Comparison of ENCODE assay signal across 8 cellular contexts in the genomic region with DNA sequence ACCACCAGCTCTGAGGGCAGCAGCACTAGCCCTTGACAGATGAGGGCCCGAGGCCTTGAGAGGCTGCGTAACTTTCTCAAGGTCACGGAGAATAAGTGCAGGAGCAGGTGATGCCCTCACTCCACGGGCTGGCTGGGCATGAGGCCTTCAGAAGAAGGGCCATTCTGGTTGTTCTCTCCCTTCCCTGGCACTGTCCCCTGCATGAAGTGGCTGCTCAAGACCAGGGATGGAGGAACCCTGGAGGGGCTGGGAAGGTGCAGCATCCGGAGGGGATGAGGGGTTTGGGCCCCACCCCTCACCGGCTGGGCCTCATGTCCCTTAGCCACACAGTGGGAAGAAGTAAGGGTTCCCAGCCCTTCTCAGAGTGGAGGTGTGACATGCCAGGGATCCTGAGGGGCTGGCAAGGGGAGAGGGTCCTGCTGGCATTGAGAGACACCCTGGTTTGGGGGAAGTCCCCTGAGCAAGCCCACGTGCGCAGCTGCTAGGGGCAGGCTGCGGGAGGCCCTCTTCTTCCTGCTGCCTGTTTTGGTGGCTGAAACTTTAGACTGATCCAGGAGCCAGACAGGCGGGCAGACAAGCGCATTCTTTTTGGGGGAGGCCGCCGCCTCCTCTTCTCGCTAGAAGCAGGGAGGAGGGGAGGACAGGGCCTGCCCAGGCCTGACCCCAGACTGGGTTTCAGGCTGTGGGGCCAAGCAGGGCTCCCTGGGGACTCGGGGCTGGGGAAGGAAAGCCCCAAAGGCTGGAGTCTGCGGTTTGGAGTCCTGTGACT.
DNase-seq lines count a peak whose midpoint lies in the region; ATAC-seq and TF ChIP-seq lines count a peak whose summit lies in the region.

No MANE protein-coding gene starts in this region.

- ATAC-seq in GM21360 (IDR thresholded peaks at IDR 0.05; ENCODE audit: unreplicated experiment) (peak; percentile 65), HG03558 (IDR thresholded peaks at IDR 0.05; ENCODE audit: extremely low read depth, unreplicated experiment) (peak; percentile 49), memory B cell (ENCODE audit: low read depth) (peak; percentile 72), upper lobe of right lung (peak; percentile 64)

- CTCF ChIA-PET in activated CD4-positive, alpha-beta memory T cell treated with anti-CD3 and anti-CD28 coated beads, Interleukin-2, amount 10 ng/mL, durations not matched to agents 7 days and 5 days (lab: Charles Lee): interaction anchor here (1.0 to 10.3 kb wide), 3 partner anchors 87 to 94 kb away, joined by 3 to 89 read pairs (median 18); no protein-coding TSS in a partner anchor
- CTCF ChIA-PET in Calu3 (lab: Charles Lee): no interaction called here

- H3K27ac ChIP-seq in upper lobe of right lung: peak overlapping the region; percentile 74

- H3K9me3 ChIP-seq in upper lobe of right lung: no peaks in the 10 kb centered on the region

- peaks cover 18% of the 10 kb centered on the region for H3K36me3 ChIP-seq in upper lobe of right lung

- TF ChIP-seq CTCF in upper lobe of right lung (IDR thresholded peaks at IDR 0.05) (no peak), Calu3 (IDR thresholded peaks at IDR 0.05; ENCODE audit: unreplicated experiment) (no peak)

- H3K4me3 ChIP-seq in upper lobe of right lung: no peak overlapping the region

- H3K9me3 Mint-ChIP-seq in memory B cell: no peaks in the 10 kb centered on the region
- H3K9me3 Mint-ChIP-seq in activated CD4-positive, alpha-beta memory T cell treated with anti-CD3 and anti-CD28 coated beads, Interleukin-2, amount 10 ng/mL, durations not matched to agents 7 days and 5 days: no peaks in the 10 kb centered on the region
- H3K9me3 Mint-ChIP-seq in Calu3 (ENCODE audit: low read depth, unreplicated experiment): no peaks in the 10 kb centered on the region

- POLR2A ChIA-PET in activated CD4-positive, alpha-beta memory T cell treated with anti-CD3 and anti-CD28 coated beads, Interleukin-2, amount 10 ng/mL, durations not matched to agents 7 days and 5 days (lab: Charles Lee): interaction anchor here (1.2 to 1.7 kb wide), 3 partner anchors 74 to 150 kb away, joined by 4 to 6 read pairs (median 5); a partner anchor contains a TSS

- H3K4me1 Mint-ChIP-seq in memory B cell (peaks cover 20% of the 10 kb centered on the region), Calu3 (ENCODE audit: low read depth, unreplicated experiment) (no peaks in the 10 kb centered on the region)
- peaks cover 19% of the 10 kb centered on the region for H3K4me1 Mint-ChIP-seq in activated CD4-positive, alpha-beta memory T cell treated with anti-CD3 and anti-CD28 coated beads, Interleukin-2, amount 10 ng/mL, durations not matched to agents 7 days and 5 days

- H3K36me3 Mint-ChIP-seq in memory B cell: peaks cover 13% of the 10 kb centered on the region
- peaks cover 28% of the 10 kb centered on the region for H3K36me3 Mint-ChIP-seq in activated CD4-positive, alpha-beta memory T cell treated with anti-CD3 and anti-CD28 coated beads, Interleukin-2, amount 10 ng/mL, durations not matched to agents 7 days and 5 days (ENCODE audit: low read depth)
- H3K36me3 Mint-ChIP-seq in Calu3 (ENCODE audit: insufficient read depth, unreplicated experiment): peaks cover 13% of the 10 kb centered on the region

- no peak overlapping the region for H3K27ac Mint-ChIP-seq in memory B cell
- H3K27ac Mint-ChIP-seq in activated CD4-positive, alpha-beta memory T cell treated with anti-CD3 and anti-CD28 coated beads, Interleukin-2, amount 10 ng/mL, durations not matched to agents 7 days and 5 days: no peak overlapping the region
- H3K27ac Mint-ChIP-seq in Calu3 (ENCODE audit: unreplicated experiment): no peak overlapping the region

- H3K4me3 Mint-ChIP-seq in memory B cell (no peak overlapping the region), Calu3 (ENCODE audit: low read depth, unreplicated experiment) (no peak overlapping the region)
- no peak overlapping the region for H3K4me3 Mint-ChIP-seq in activated CD4-positive, alpha-beta memory T cell treated with anti-CD3 and anti-CD28 coated beads, Interleukin-2, amount 10 ng/mL, durations not matched to agents 7 days and 5 days

- H3K27me3 Mint-ChIP-seq in memory B cell: no peaks in the 10 kb centered on the region
- no peaks in the 10 kb centered on the region for H3K27me3 Mint-ChIP-seq in activated CD4-positive, alpha-beta memory T cell treated with anti-CD3 and anti-CD28 coated beads, Interleukin-2, amount 10 ng/mL, durations not matched to agents 7 days and 5 days
- no peaks in the 10 kb centered on the region for H3K27me3 Mint-ChIP-seq in Calu3 (ENCODE audit: unreplicated experiment)

- intact Hi-C loops in upper lobe of right lung (cut with DNase I): no loop called here
- intact Hi-C loops in Calu3 (cut with micrococcal nuclease; ENCODE audit: unreplicated experiment): no loop called here

- H3K4me1 ChIP-seq in upper lobe of right lung: peaks cover 41% of the 10 kb centered on the region

- peak; percentile 64 for DNase-seq in DMS79 treated with DMSO at 0.1 percent for 48 hours (lab: John Stamatoyannopoulos, UW)
- peak; percentile 62 for DNase-seq in astrocyte of the hippocampus (ENCODE audit: low read depth, low spot score)
- DNase-seq in memory B cell (ENCODE audit: low spot score in 2 of 2): no peak
- peak; percentile 76 for DNase-seq in upper lobe of right lung
- no peak for DNase-seq in activated CD4-positive, alpha-beta memory T cell treated with anti-CD3 and anti-CD28 coated beads, Interleukin-2, amount 10 ng/mL, durations not matched to agents 7 days and 5 days
- DNase-seq in Calu3: no peak

- H3K27me3 ChIP-seq in upper lobe of right lung: no peaks in the 10 kb centered on the region

- no TSS peak for BruUV-seq in Calu3 (replicated peaks; lab: Mats Ljungman, UMichigan)

Comparison
In these comparisons a context has a peak if more than half of its experiments do, and no peak if none do; other contexts are left out.
1. DNase-seq: peak in DMS79 treated with DMSO at 0.1 percent for 48 hours (single experiment), astrocyte of the hippocampus (single experiment) and upper lobe of right lung (single experiment); none in memory B cell (0 of 2), activated CD4-positive, alpha-beta memory T cell treated with anti-CD3 and anti-CD28 coated beads, Interleukin-2, amount 10 ng/mL, durations not matched to agents 7 days and 5 days (single experiment) and Calu3 (single experiment).
2. Peak in every context shown above with its lines, with median percentiles within 50 percentile points of each other: ATAC-seq.